28 cellular contexts compared by ENCODE assay signal in the genomic region with DNA sequence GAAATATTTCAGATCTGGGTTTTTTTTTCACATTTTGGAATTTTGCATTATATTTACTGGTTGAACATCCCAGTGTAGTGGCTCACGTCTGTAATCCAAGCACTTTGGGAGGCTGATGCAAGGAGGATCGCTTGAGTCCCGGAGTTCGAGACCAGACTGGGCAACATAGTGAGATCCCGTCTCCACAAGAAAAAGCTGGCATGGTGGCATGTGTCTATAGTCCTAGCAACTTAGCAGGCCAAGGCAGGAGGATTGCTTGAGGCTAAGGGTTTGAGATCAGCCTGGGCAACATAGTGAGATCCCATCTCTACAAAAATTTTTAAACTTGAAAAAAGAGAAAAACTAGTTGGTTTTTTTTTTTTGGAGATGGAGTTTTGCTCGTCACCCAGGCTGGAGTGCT.
"Had no signal": no experiment of that assay in that cellular context is flagged by ENCODE, and none has a peak within 500 bp of the region (broad histone marks: within the 10 kb centered on the region; RNA-seq: fewer than 3 reads in every experiment).

No MANE protein-coding gene starts in this region.

- DNase-seq: activated CD4-positive, alpha-beta T cell treated with anti-CD3 and anti-CD28 coated beads for 36 hours; activated CD4-positive, alpha-beta T cell treated with anti-CD3 and anti-CD28 coated beads, Interleukin-2, amount 10 ng/mL, durations not matched to agents 7 days and 5 days; activated CD4-positive, alpha-beta T cell treated with anti-CD3 and anti-CD28 coated beads, Interleukin-2, amount 50 U/mL, for 48 hours; activated CD8-positive, alpha-beta T cell treated with anti-CD3 and anti-CD28 coated beads, Interleukin-2, amount 10 ng/mL, durations not matched to agents 7 days and 5 days; activated gamma-delta T cell; activated naive CD4-positive, alpha-beta T cell treated with Interleukin-2 at 50 U/mL for 16 hours; activated naive CD8-positive, alpha-beta T cell treated with anti-CD3 and anti-CD28 coated beads, Interleukin-2, amount 50 U/mL, for 24 hours; activated T-cell treated with anti-CD3 and anti-CD28 coated beads, Interleukin-2, amount 50 U/mL, for 24 hours; anterior cingulate cortex; caudate nucleus; cerebellar nuclear complex; Karpas-422; MG63; NCI-H1092; NCI-H1436 treated with DMSO at 0.1 percent for 48 hours; NCI-H1694 treated with DMSO at 0.1 percent for 48 hours; NCI-H2029; NCI-H345; NCI-H524 treated with DMSO at 0.1 percent for 48 hours; SW 1271 had no signal

- H3K27ac Mint-ChIP-seq: activated CD4-positive, alpha-beta T cell treated with anti-CD3 and anti-CD28 coated beads for 36 hours; activated CD4-positive, alpha-beta T cell treated with anti-CD3 and anti-CD28 coated beads, Interleukin-2, amount 10 ng/mL, durations not matched to agents 7 days and 5 days; activated CD8-positive, alpha-beta T cell treated with anti-CD3 and anti-CD28 coated beads, Interleukin-2, amount 10 ng/mL, durations not matched to agents 7 days and 5 days; activated naive CD8-positive, alpha-beta T cell; activated naive CD8-positive, alpha-beta T cell treated with anti-CD3 and anti-CD28 coated beads, Interleukin-2, amount 50 U/mL, for 24 hours; activated T-cell treated with anti-CD3 and anti-CD28 coated beads, Interleukin-2, amount 50 U/mL, for 24 hours; activated T-helper 2 cell treated with anti-CD3 and anti-CD28 coated beads, Interferon-gamma antibody, Interleukin-2, Interleukin-4, amounts not matched to agents 10 μg/mL and 5 μg/mL and 100 μg/mL, durations not matched to agents 14 hours and 24 hours and 36 hours had no signal

- ATAC-seq: activated CD4-positive, alpha-beta T cell treated with anti-CD3 and anti-CD28 coated beads for 36 hours; activated CD4-positive, CD25-positive, alpha-beta regulatory T cell treated with anti-CD3 and anti-CD28 coated beads, Interleukin-2, amount 50 U/mL, for 24 hours; activated CD8-positive, alpha-beta T cell treated with anti-CD3 and anti-CD28 coated beads, Interleukin-2, amount 10 ng/mL, durations not matched to agents 7 days and 5 days; activated naive CD8-positive, alpha-beta T cell treated with anti-CD3 and anti-CD28 coated beads, Interleukin-2, amount 50 U/mL, for 24 hours; Panc1; Right ventricle myocardium inferior had no signal

- H3K9me3 Mint-ChIP-seq: activated CD4-positive, alpha-beta T cell treated with anti-CD3 and anti-CD28 coated beads, Interleukin-2, amount 10 ng/mL, durations not matched to agents 7 days and 5 days; activated naive CD8-positive, alpha-beta T cell treated with anti-CD3 and anti-CD28 coated beads, Interleukin-2, amount 50 U/mL, for 24 hours; activated T-cell treated with anti-CD3 and anti-CD28 coated beads, Interleukin-2, amount 50 U/mL, for 24 hours; activated T-helper 2 cell treated with anti-CD3 and anti-CD28 coated beads, Interferon-gamma antibody, Interleukin-2, Interleukin-4, amounts not matched to agents 10 μg/mL and 5 μg/mL and 100 μg/mL, durations not matched to agents 14 hours and 24 hours and 36 hours; brain had no signal

- FAIRE-seq: bronchial epithelial cell, TTC549 had no signal

- H3K27me3 ChIP-seq: MG63 had no signal

- H3K27me3 Mint-ChIP-seq: activated CD4-positive, alpha-beta T cell treated with anti-CD3 and anti-CD28 coated beads for 36 hours; activated CD4-positive, alpha-beta T cell treated with anti-CD3 and anti-CD28 coated beads, Interleukin-2, amount 10 ng/mL, durations not matched to agents 7 days and 5 days; activated naive CD8-positive, alpha-beta T cell; activated naive CD8-positive, alpha-beta T cell treated with anti-CD3 and anti-CD28 coated beads, Interleukin-2, amount 50 U/mL, for 24 hours; activated T-cell treated with anti-CD3 and anti-CD28 coated beads, Interleukin-2, amount 50 U/mL, for 24 hours; brain had no signal

- H3K4me3 Mint-ChIP-seq: activated CD4-positive, alpha-beta T cell treated with anti-CD3 and anti-CD28 coated beads for 36 hours; activated CD4-positive, alpha-beta T cell treated with anti-CD3 and anti-CD28 coated beads, Interleukin-2, amount 10 ng/mL, durations not matched to agents 7 days and 5 days; activated CD8-positive, alpha-beta T cell treated with anti-CD3 and anti-CD28 coated beads, Interleukin-2, amount 10 ng/mL, durations not matched to agents 7 days and 5 days; activated naive CD8-positive, alpha-beta T cell; activated naive CD8-positive, alpha-beta T cell treated with anti-CD3 and anti-CD28 coated beads, Interleukin-2, amount 50 U/mL, for 24 hours; activated T-cell treated with anti-CD3 and anti-CD28 coated beads, Interleukin-2, amount 50 U/mL, for 24 hours; brain had no signal

- H3K4me3 ChIP-seq: MG63 had no signal

- H3K9me3 ChIP-seq: MG63 had no signal
